In the genomic region with DNA sequence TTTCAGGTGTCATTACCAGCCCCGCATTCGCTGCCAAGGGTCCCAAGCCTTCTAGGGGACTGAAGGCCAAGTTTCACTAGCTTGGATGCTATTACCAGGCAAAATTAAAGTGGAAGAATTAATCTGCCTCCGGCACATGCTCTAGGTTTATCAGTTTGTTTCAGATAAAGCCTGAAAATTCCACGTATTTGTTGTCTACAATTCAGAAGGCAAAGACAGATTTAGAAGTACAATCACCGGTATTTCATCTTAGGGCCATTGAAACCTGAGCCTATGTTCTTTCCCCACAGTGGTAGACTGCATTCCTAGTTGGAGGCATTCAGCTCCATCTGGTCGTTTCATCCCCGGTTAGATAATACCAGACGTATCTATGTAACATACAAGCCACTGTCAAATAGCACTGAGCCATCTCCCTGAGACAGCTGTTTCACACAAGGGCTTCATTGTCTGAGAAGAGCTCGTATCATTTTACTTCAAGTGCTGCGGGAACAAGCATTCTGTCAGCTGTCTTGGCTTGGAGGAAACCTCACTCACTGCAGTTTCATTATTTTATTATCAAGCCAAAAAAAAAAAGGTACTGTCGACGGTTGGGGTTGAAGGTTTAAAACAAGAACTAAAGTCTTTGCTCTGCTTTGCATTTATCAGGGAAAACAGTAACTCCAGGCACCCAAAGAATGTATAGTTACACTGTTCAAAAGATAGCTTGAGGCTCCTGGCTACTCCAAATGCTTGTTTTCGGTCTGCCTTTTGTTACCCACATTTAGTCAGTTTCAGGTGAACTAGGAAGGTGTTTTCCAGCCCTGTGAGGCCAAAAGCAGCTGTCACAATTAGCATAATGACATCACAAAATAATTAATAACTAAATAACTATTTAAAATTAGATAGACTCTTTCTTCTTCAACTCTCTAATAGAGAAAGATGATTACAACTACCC, we compare ENCODE assay signal across 1 cellular context.
TF ChIP-seq lines count a peak whose summit lies in the region.

No MANE protein-coding gene starts in this region.

TF ChIP-seq in GM23338, 12 proteins besides CTCF, POLR2A, EP300 and RAD21 (continued from another document):
- TF ChIP-seq, protein P1, sequence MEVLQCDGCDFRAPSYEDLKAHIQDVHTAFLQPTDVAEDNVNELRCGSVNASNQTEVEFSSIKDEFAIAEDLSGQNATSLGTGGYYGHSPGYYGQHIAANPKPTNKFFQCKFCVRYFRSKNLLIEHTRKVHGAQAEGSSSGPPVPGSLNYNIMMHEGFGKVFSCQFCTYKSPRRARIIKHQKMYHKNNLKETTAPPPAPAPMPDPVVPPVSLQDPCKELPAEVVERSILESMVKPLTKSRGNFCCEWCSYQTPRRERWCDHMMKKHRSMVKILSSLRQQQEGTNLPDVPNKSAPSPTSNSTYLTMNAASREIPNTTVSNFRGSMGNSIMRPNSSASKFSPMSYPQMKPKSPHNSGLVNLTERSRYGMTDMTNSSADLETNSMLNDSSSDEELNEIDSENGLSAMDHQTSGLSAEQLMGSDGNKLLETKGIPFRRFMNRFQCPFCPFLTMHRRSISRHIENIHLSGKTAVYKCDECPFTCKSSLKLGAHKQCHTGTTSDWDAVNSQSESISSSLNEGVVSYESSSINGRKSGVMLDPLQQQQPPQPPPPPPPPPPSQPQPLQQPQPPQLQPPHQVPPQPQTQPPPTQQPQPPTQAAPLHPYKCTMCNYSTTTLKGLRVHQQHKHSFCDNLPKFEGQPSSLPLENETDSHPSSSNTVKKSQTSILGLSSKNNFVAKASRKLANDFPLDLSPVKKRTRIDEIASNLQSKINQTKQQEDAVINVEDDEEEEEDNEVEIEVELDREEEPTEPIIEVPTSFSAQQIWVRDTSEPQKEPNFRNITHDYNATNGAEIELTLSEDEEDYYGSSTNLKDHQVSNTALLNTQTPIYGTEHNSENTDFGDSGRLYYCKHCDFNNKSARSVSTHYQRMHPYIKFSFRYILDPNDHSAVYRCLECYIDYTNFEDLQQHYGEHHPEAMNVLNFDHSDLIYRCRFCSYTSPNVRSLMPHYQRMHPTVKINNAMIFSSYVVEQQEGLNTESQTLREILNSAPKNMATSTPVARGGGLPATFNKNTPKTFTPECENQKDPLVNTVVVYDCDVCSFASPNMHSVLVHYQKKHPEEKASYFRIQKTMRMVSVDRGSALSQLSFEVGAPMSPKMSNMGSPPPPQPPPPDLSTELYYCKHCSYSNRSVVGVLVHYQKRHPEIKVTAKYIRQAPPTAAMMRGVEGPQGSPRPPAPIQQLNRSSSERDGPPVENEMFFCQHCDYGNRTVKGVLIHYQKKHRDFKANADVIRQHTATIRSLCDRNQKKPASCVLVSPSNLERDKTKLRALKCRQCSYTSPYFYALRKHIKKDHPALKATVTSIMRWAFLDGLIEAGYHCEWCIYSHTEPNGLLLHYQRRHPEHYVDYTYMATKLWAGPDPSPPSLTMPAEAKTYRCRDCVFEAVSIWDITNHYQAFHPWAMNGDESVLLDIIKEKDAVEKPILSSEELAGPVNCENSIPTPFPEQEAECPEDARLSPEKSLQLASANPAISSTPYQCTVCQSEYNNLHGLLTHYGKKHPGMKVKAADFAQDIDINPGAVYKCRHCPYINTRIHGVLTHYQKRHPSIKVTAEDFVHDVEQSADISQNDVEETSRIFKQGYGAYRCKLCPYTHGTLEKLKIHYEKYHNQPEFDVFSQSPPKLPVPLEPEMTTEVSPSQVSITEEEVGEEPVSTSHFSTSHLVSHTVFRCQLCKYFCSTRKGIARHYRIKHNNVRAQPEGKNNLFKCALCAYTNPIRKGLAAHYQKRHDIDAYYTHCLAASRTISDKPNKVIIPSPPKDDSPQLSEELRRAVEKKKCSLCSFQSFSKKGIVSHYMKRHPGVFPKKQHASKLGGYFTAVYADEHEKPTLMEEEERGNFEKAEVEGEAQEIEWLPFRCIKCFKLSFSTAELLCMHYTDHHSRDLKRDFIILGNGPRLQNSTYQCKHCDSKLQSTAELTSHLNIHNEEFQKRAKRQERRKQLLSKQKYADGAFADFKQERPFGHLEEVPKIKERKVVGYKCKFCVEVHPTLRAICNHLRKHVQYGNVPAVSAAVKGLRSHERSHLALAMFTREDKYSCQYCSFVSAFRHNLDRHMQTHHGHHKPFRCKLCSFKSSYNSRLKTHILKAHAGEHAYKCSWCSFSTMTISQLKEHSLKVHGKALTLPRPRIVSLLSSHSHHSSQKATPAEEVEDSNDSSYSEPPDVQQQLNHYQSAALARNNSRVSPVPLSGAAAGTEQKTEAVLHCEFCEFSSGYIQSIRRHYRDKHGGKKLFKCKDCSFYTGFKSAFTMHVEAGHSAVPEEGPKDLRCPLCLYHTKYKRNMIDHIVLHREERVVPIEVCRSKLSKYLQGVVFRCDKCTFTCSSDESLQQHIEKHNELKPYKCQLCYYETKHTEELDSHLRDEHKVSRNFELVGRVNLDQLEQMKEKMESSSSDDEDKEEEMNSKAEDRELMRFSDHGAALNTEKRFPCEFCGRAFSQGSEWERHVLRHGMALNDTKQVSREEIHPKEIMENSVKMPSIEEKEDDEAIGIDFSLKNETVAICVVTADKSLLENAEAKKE (CRISPR knock-in tag; IDR thresholded peaks at IDR 0.05): no peak
